Comparison of ENCODE assay signal across 8 cellular contexts in genomic region chr15:74438696-74439316, GRCh38. TPM values are rescaled to one million over a fixed set of nuclear protein-coding genes. Genes with fewer than 3 reads are reported as not detected.
A peak's percentile ranks its signal among the peaks of the same experiment; 100 is the strongest.
DNase-seq lines count a peak whose midpoint lies in the region; ATAC-seq, FAIRE-seq and TF ChIP-seq lines count a peak whose summit lies in the region.

No MANE protein-coding gene starts in this region.

- no peak overlapping the region for H3K4me3 Mint-ChIP-seq in activated T-helper 2 cell treated with anti-CD3 and anti-CD28 coated beads, Interferon-gamma antibody, Interleukin-2, Interleukin-4, amounts not matched to agents 10 μg/mL and 5 μg/mL and 100 μg/mL, durations not matched to agents 14 hours and 24 hours and 36 hours (ENCODE audit: low read depth)

- intact Hi-C loops in activated T-helper 2 cell treated with anti-CD3 and anti-CD28 coated beads, Interferon-gamma antibody, Interleukin-2, Interleukin-4, amounts not matched to agents 10 μg/mL and 5 μg/mL and 100 μg/mL, durations not matched to agents 14 hours and 24 hours and 36 hours (cut with micrococcal nuclease), result loop anchor here (1.0 to 2.0 kb wide), 4 partner anchors 22 to 64 kb away; partner anchors contain the start of gene UBL7

- DNase-seq in GM12891 (ENCODE audit: insufficient read length, low spot score), result peak; percentile 73
- DNase-seq in SJCRH30, result peak; percentile 65 to 86
- peak; percentile 67 for DNase-seq in activated T-helper 2 cell treated with anti-CD3 and anti-CD28 coated beads, Interferon-gamma antibody, Interleukin-2, Interleukin-4, amounts not matched to agents 10 μg/mL and 5 μg/mL and 100 μg/mL, durations not matched to agents 14 hours and 24 hours and 36 hours (ENCODE audit: low spot score)
- peak; percentile 82 for DNase-seq in fibroblast of the aortic adventitia (ENCODE audit: low read depth)
- DNase-seq in nucleus accumbens (lab: John Stamatoyannopoulos, UW), result peak in 49 of 56 donors; percentile 17 to 85 (median 61)
- no peak for DNase-seq in thoracic aorta (ENCODE audit: low spot score)

- H3K36me3 ChIP-seq in SJCRH30 (no peaks in the 10 kb centered on the region), thoracic aorta (no peaks in the 10 kb centered on the region)

- H3K4me1 ChIP-seq in SJCRH30, result peaks cover 26% of the 10 kb centered on the region
- peaks cover 4 to 6% of the 10 kb centered on the region in 2 donors for H3K4me1 ChIP-seq in thoracic aorta (ENCODE audit: control insufficient read depth in 1 of 2, low read depth in 2 of 2)

- H3K27ac ChIP-seq in SJCRH30 (no peak overlapping the region), thoracic aorta (no peak overlapping the region)

- H3K27ac Mint-ChIP-seq in activated T-helper 2 cell treated with anti-CD3 and anti-CD28 coated beads, Interferon-gamma antibody, Interleukin-2, Interleukin-4, amounts not matched to agents 10 μg/mL and 5 μg/mL and 100 μg/mL, durations not matched to agents 14 hours and 24 hours and 36 hours, result peak overlapping the region; percentile 35

- no peaks in the 10 kb centered on the region for H3K36me3 Mint-ChIP-seq in activated T-helper 2 cell treated with anti-CD3 and anti-CD28 coated beads, Interferon-gamma antibody, Interleukin-2, Interleukin-4, amounts not matched to agents 10 μg/mL and 5 μg/mL and 100 μg/mL, durations not matched to agents 14 hours and 24 hours and 36 hours (ENCODE audit: low read depth)

- H3K9me3 Mint-ChIP-seq in activated T-helper 2 cell treated with anti-CD3 and anti-CD28 coated beads, Interferon-gamma antibody, Interleukin-2, Interleukin-4, amounts not matched to agents 10 μg/mL and 5 μg/mL and 100 μg/mL, durations not matched to agents 14 hours and 24 hours and 36 hours, result no peaks in the 10 kb centered on the region

- peak; percentile 95 for FAIRE-seq in GM12891 (lab: Jason Lieb, UNC)

- TF ChIP-seq CTCF in LNCAP (IDR thresholded peaks at IDR 0.05) (peak; percentile 87), fibroblast of the aortic adventitia (IDR thresholded peaks at IDR 0.05; ENCODE audit: insufficient read depth, low read length) (peak; percentile 93), thoracic aorta (IDR thresholded peaks at IDR 0.05) (peak; percentile 88)

- no peak for ATAC-seq in thoracic aorta (ENCODE audit: insufficient number of reproducible peaks, low FRiP score, low read depth)
- ATAC-seq in HG03280 (IDR thresholded peaks at IDR 0.05; ENCODE audit: unreplicated experiment), result no peak

- no peaks in the 10 kb centered on the region for H3K27me3 ChIP-seq in SJCRH30
- no peaks in the 10 kb centered on the region for H3K27me3 ChIP-seq in thoracic aorta (replicated peaks; ENCODE audit: insufficient read depth)

- TF ChIP-seq POLR2A in GM12891 (IDR thresholded peaks at IDR 0.05; ENCODE audit: low read depth, low read length), result no peak

- peaks cover 39% of the 10 kb centered on the region for H3K4me1 Mint-ChIP-seq in activated T-helper 2 cell treated with anti-CD3 and anti-CD28 coated beads, Interferon-gamma antibody, Interleukin-2, Interleukin-4, amounts not matched to agents 10 μg/mL and 5 μg/mL and 100 μg/mL, durations not matched to agents 14 hours and 24 hours and 36 hours (ENCODE audit: low read depth)

- H3K27me3 Mint-ChIP-seq in activated T-helper 2 cell treated with anti-CD3 and anti-CD28 coated beads, Interferon-gamma antibody, Interleukin-2, Interleukin-4, amounts not matched to agents 10 μg/mL and 5 μg/mL and 100 μg/mL, durations not matched to agents 14 hours and 24 hours and 36 hours (ENCODE audit: low read depth), result no peaks in the 10 kb centered on the region

- H3K4me3 ChIP-seq in SJCRH30 (no peak overlapping the region), fibroblast of the aortic adventitia (ENCODE audit: low read depth, low read length) (no peak overlapping the region), thoracic aorta (no peak overlapping the region)

- no peaks in the 10 kb centered on the region for H3K9me3 ChIP-seq in SJCRH30 (replicated peaks)
- no peaks in the 10 kb centered on the region for H3K9me3 ChIP-seq in thoracic aorta

TF ChIP-seq in GM12891, 5 proteins besides CTCF, POLR2A, EP300 and RAD21:
- TF ChIP-seq TAF1 (IDR thresholded peaks at IDR 0.05; ENCODE audit: low read depth, low read length), result no peak
- no peak for TF ChIP-seq PAX5 (IDR thresholded peaks at IDR 0.05; ENCODE audit: insufficient read depth, low read length, severe bottlenecking)
- TF ChIP-seq SPI1 (IDR thresholded peaks at IDR 0.05; ENCODE audit: low read depth, low read length), result no peak
- no peak for TF ChIP-seq POLR2AphosphoS5 (IDR thresholded peaks at IDR 0.05; ENCODE audit: low read depth, low read length)
- no peak for TF ChIP-seq POU2F2 (IDR thresholded peaks at IDR 0.05; ENCODE audit: low read depth, low read length)

RNA-seq across cellular contexts. Expression of gene SEMA7A, which starts 5.0 kb away (rescaled TPM):
- 51.0 TPM for polyA plus RNA-seq in GM12891 (2012; ENCODE audit: low read depth, missing spikeins)
- 2.6 and 2.8 TPM in 2 replicates for total RNA-seq in SJCRH30 (2014; rRNA removed; shearing (Covaris generic))
- 45.9 and 50.3 TPM in 2 replicates for total RNA-seq in activated T-helper 2 cell treated with anti-CD3 and anti-CD28 coated beads, Interferon-gamma antibody, Interleukin-2, Interleukin-4, amounts not matched to agents 10 μg/mL and 5 μg/mL and 100 μg/mL, durations not matched to agents 14 hours and 24 hours and 36 hours
- 2.6 and 7.9 TPM in 2 replicates for total RNA-seq in fibroblast of the aortic adventitia (ENCODE audit: low replicate concordance)
- 1 to 10 TPM; 1.2 to 4.9 TPM for total RNA-seq in thoracic aorta

RNA-seq across cellular contexts. Expression of gene UBL7, which starts 22.2 kb away (rescaled TPM):
- 105 TPM for polyA plus RNA-seq in GM12891 (2012; ENCODE audit: low read depth, missing spikeins)
- 71.9 and 77.1 TPM in 2 replicates for total RNA-seq in SJCRH30 (2014; rRNA removed; shearing (Covaris generic))
- 55.3 and 59.1 TPM in 2 replicates for total RNA-seq in activated T-helper 2 cell treated with anti-CD3 and anti-CD28 coated beads, Interferon-gamma antibody, Interleukin-2, Interleukin-4, amounts not matched to agents 10 μg/mL and 5 μg/mL and 100 μg/mL, durations not matched to agents 14 hours and 24 hours and 36 hours
- total RNA-seq in fibroblast of the aortic adventitia (ENCODE audit: low replicate concordance) (50.3 and 52.2 TPM in 2 replicates), thoracic aorta (10 to 100 TPM; 41.1 to 70.5 TPM)
